9 cellular contexts compared by ENCODE assay signal in genomic region chr18:23884712-23885375, GRCh38.
DNase-seq lines count a peak whose midpoint lies in the region; ATAC-seq and TF ChIP-seq lines count a peak whose summit lies in the region.
"Had no signal": no experiment of that assay in that cellular context is flagged by ENCODE, and none has a peak within 500 bp of the region (broad histone marks: within the 10 kb centered on the region; RNA-seq: fewer than 3 reads in every experiment).

No MANE protein-coding gene starts in this region.

- no peaks in the 10 kb centered on the region for H3K27me3 ChIP-seq in ascending aorta

- no peak overlapping the region for H3K4me3 Mint-ChIP-seq in mesothelial cell of epicardium
- peak overlapping the region; percentile 23 for H3K4me3 Mint-ChIP-seq in type B pancreatic cell

- intact Hi-C loops in ascending aorta (cut with DNase I): loop anchor here (2.0 kb wide), 1 partner anchor 34 kb away; no protein-coding TSS in a partner anchor

- H3K9me3 Mint-ChIP-seq in mesothelial cell of epicardium (no peaks in the 10 kb centered on the region), type B pancreatic cell (peaks cover 3% of the 10 kb centered on the region)

- TF ChIP-seq CTCF in ascending aorta (IDR thresholded peaks at IDR 0.05) (no peak), mesothelial cell of epicardium (IDR thresholded peaks at IDR 0.05; ENCODE audit: unreplicated experiment) (no peak), type B pancreatic cell (conservative IDR thresholded peaks at IDR 0.05) (no peak)

- H3K36me3 Mint-ChIP-seq in mesothelial cell of epicardium (no peaks in the 10 kb centered on the region), type B pancreatic cell (no peaks in the 10 kb centered on the region)

- no peaks in the 10 kb centered on the region for H3K27me3 Mint-ChIP-seq in mesothelial cell of epicardium (ENCODE audit: low read depth)
- H3K27me3 Mint-ChIP-seq in type B pancreatic cell: peaks cover 5% of the 10 kb centered on the region
- H3K27me3 Mint-ChIP-seq: activated CD8-positive, alpha-beta memory T cell treated with anti-CD3 and anti-CD28 coated beads, Interleukin-2, amount 10 ng/mL, durations not matched to agents 7 days and 5 days had no signal

- peaks cover 0 to 18% of the 10 kb centered on the region in 2 donors for H3K4me1 ChIP-seq in ascending aorta

- no peak for ATAC-seq in HG02884 (IDR thresholded peaks at IDR 0.05; ENCODE audit: unreplicated experiment)

- no peaks in the 10 kb centered on the region for H3K9me3 ChIP-seq in ascending aorta

- H3K27ac ChIP-seq in ascending aorta: peak overlapping the region; percentile 77 to 85

- H3K4me3 ChIP-seq in ascending aorta: peak overlapping the region in 1 of 2 donors; percentile 15

- H3K4me1 Mint-ChIP-seq in mesothelial cell of epicardium: peaks cover 45% of the 10 kb centered on the region
- peaks cover 26% of the 10 kb centered on the region for H3K4me1 Mint-ChIP-seq in type B pancreatic cell (ENCODE audit: unreplicated experiment)

- H3K27ac Mint-ChIP-seq in mesothelial cell of epicardium: peak overlapping the region; percentile 76
- H3K27ac Mint-ChIP-seq in type B pancreatic cell: peak overlapping the region; percentile 52

- no peaks in the 10 kb centered on the region for H3K36me3 ChIP-seq in ascending aorta

- DNase-seq in NCI-H2107 treated with DMSO at 0.1 percent for 48 hours (lab: John Stamatoyannopoulos, UW; ENCODE audit: unreplicated experiment) (peak; percentile 42), NCI-H2107 (lab: John Stamatoyannopoulos, UW) (no peak), ascending aorta (ENCODE audit: low spot score in 2 of 2) (no peak), mesothelial cell of epicardium (ENCODE audit: low spot score in 2 of 2, unreplicated experiment in 2 of 2) (no peak), type B pancreatic cell (ENCODE audit: extremely low spot score, unreplicated experiment) (no peak), NCI-H446 treated with DMSO at 0.1 percent for 48 hours (lab: John Stamatoyannopoulos, UW) (no peak)
- no peak for DNase-seq in stimulated activated CD4-positive, alpha-beta T cell treated with anti-CD3 and anti-CD28 coated beads, Interleukin-1b, Interleukin-23, amount 100 ng/mL, for 48 hours
- DNase-seq: activated CD8-positive, alpha-beta memory T cell treated with anti-CD3 and anti-CD28 coated beads, Interleukin-2, amount 10 ng/mL, durations not matched to agents 7 days and 5 days had no signal
